ENCODE assay signal across 3 cellular contexts in genomic region chr17:69433093-69433492, GRCh38.
TF ChIP-seq lines count a peak whose summit lies in the region.

No MANE protein-coding gene starts in this region.

TF ChIP-seq in A549, 52 proteins besides CTCF, POLR2A, EP300 and RAD21:
- no peak for TF ChIP-seq HOXA7 (CRISPR knock-in tag; IDR thresholded peaks at IDR 0.05)
- no peak for TF ChIP-seq CEBPB (IDR thresholded peaks at IDR 0.05)
- TF ChIP-seq ZSCAN20 (CRISPR knock-in tag; IDR thresholded peaks at IDR 0.05) = no peak
- TF ChIP-seq, protein P1, sequence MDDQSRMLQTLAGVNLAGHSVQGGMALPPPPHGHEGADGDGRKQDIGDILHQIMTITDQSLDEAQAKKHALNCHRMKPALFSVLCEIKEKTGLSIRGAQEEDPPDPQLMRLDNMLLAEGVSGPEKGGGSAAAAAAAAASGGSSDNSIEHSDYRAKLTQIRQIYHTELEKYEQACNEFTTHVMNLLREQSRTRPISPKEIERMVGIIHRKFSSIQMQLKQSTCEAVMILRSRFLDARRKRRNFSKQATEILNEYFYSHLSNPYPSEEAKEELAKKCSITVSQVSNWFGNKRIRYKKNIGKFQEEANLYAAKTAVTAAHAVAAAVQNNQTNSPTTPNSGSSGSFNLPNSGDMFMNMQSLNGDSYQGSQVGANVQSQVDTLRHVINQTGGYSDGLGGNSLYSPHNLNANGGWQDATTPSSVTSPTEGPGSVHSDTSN (IDR thresholded peaks at IDR 0.05) = no peak
- TF ChIP-seq JUN (IDR thresholded peaks at IDR 0.05) = no peak
- no peak for TF ChIP-seq CBX8 (IDR thresholded peaks at IDR 0.05)
- no peak for TF ChIP-seq EHMT2 (IDR thresholded peaks at IDR 0.05; ENCODE audit: low read depth)
- TF ChIP-seq POLR2AphosphoS2 (conservative IDR thresholded peaks at IDR 0.05; ENCODE audit: low read length) = no peak
- no peak for TF ChIP-seq ESRRA (IDR thresholded peaks at IDR 0.05; ENCODE audit: borderline replicate concordance, low read length)
- no peak for TF ChIP-seq NR3C1 (IDR thresholded peaks at IDR 0.05)
- TF ChIP-seq MAFK (IDR thresholded peaks at IDR 0.05; ENCODE audit: partially characterized antibody) = no peak
- TF ChIP-seq MAZ (IDR thresholded peaks at IDR 0.05; ENCODE audit: borderline replicate concordance, low read depth, low read length) = no peak
- TF ChIP-seq RARB (CRISPR knock-in tag; IDR thresholded peaks at IDR 0.05) = no peak
- no peak for TF ChIP-seq CBX2 (IDR thresholded peaks at IDR 0.05; ENCODE audit: borderline replicate concordance, low read depth)
- no peak for TF ChIP-seq HDAC2 (IDR thresholded peaks at IDR 0.05)
- TF ChIP-seq KDM5A (IDR thresholded peaks at IDR 0.05) = no peak
- no peak for TF ChIP-seq ZFP36 (IDR thresholded peaks at IDR 0.05; ENCODE audit: borderline replicate concordance, partially characterized antibody)
- no peak for TF ChIP-seq RFX5 (IDR thresholded peaks at IDR 0.05)
- TF ChIP-seq, protein P2, sequence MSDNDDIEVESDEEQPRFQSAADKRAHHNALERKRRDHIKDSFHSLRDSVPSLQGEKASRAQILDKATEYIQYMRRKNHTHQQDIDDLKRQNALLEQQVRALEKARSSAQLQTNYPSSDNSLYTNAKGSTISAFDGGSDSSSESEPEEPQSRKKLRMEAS (IDR thresholded peaks at IDR 0.05) = no peak
TF ChIP-seq in A549: peak in this region for 0.

TF ChIP-seq in HEK293, 187 proteins besides CTCF, POLR2A, EP300 and RAD21:
- TF ChIP-seq ZNF449 (tag by site-specific recombination; IDR thresholded peaks at IDR 0.05) (peak; percentile 63; the same call in 1 of the 2 replicates), FEZF1 (tag by site-specific recombination; IDR thresholded peaks at IDR 0.05) (peak; percentile 38), ZNF530 (tag by site-specific recombination; IDR thresholded peaks at IDR 0.05; ENCODE audit: low read depth) (no peak), PRDM6 (tag by site-specific recombination; IDR thresholded peaks at IDR 0.05) (peak; percentile 28; the same call in 1 of the 2 replicates), ZBTB17 (tag by site-specific recombination; IDR thresholded peaks at IDR 0.05) (peak; percentile 91), OSR2 (tag by site-specific recombination; IDR thresholded peaks at IDR 0.05) (0 out of 2 replicates have a peak, but pooled peaks have one; percentile 19), ZNF335 (tag by site-specific recombination; conservative IDR thresholded peaks at IDR 0.05) (0 out of 2 replicates have a peak, but pooled peaks have one; percentile 13), OVOL3 (tag by site-specific recombination; IDR thresholded peaks at IDR 0.05) (no peak), ZNF776 (tag by site-specific recombination; IDR thresholded peaks at IDR 0.05; ENCODE audit: borderline replicate concordance) (no peak)
- TF ChIP-seq, protein P3, sequence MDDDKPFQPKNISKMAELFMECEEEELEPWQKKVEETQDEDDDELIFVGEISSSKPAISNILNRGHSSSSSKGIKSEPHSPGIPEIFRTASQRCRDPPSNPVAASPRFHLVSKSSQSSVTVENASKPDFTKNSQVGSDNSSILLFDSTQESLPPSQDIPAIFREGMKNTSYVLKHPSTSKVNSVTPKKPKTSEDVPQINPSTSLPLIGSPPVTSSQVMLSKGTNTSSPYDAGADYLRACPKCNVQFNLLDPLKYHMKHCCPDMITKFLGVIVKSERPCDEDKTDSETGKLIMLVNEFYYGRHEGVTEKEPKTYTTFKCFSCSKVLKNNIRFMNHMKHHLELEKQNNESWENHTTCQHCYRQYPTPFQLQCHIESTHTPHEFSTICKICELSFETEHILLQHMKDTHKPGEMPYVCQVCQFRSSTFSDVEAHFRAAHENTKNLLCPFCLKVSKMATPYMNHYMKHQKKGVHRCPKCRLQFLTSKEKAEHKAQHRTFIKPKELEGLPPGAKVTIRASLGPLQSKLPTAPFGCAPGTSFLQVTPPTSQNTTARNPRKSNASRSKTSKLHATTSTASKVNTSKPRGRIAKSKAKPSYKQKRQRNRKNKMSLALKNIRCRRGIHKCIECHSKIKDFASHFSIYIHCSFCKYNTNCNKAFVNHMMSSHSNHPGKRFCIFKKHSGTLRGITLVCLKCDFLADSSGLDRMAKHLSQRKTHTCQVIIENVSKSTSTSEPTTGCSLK (tag by site-specific recombination; IDR thresholded peaks at IDR 0.05) = no peak
TF ChIP-seq in HEK293: peak in this region for 6.

TF ChIP-seq in H1, 55 proteins besides CTCF, POLR2A, EP300 and RAD21 (continued from another document):
- TF ChIP-seq CHD7 (IDR thresholded peaks at IDR 0.05; ENCODE audit: insufficient replicate concordance, low read length) (no peak), RNF2 (IDR thresholded peaks at IDR 0.05; ENCODE audit: borderline replicate concordance, low read depth, low read length, missing control alignments, poor library complexity, severe bottlenecking) (no peak), MAFK (IDR thresholded peaks at IDR 0.05; ENCODE audit: low read depth, low read length) (no peak), POU5F1 (IDR thresholded peaks at IDR 0.05; ENCODE audit: low read depth, low read length) (no peak), SIN3A (conservative IDR thresholded peaks at IDR 0.05 in 1 of 2, IDR thresholded peaks at IDR 0.05 in 1 of 2; ENCODE audit: low read depth in 1 of 2, low read length in 2 of 2) (no peak), YY1 (IDR thresholded peaks at IDR 0.05; ENCODE audit: low read depth, low read length) (no peak), CEBPB (IDR thresholded peaks at IDR 0.05; ENCODE audit: low read depth, low read length) (no peak), RBBP5 (IDR thresholded peaks at IDR 0.05; ENCODE audit: borderline replicate concordance, low read depth, low read length) (no peak), EZH2 (IDR thresholded peaks at IDR 0.05; ENCODE audit: low read depth, low read length, severe bottlenecking) (no peak)
- TF ChIP-seq, protein P4, sequence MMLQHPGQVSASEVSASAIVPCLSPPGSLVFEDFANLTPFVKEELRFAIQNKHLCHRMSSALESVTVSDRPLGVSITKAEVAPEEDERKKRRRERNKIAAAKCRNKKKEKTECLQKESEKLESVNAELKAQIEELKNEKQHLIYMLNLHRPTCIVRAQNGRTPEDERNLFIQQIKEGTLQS (IDR thresholded peaks at IDR 0.05; ENCODE audit: insufficient read depth, low read depth, low read length) = no peak
